ENCODE assay signal across 1 cellular context in the genomic region with DNA sequence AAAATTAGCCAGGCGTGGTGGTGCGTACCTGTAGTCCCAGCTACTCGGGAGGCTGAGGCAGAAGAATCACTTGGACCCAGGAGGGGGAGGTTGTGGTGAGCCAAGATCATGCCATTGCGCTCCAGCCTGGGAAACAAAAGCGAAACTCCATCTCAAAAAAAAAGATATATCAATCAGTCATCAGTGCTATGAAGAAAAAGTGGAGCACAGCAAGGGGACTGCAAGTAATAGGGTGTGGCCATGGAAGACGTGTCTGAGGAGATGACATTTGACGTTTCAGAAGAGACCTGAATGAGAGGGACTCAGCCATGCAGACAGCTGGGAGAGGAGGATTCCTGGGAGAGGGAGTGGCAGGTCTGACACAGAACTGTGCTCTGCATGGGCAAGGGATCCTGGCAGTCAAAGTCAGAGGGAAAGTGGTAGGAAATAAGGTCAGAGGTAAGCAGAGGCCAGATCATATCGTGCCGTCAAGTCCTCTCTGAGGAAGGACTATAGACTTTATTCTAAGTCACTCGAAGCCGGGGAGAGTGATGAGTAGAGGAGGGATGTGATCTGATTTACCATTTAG.
TF ChIP-seq lines count a peak whose summit lies in the region.

No MANE protein-coding gene starts in this region.

TF ChIP-seq in WTC11, 78 proteins besides CTCF, POLR2A, EP300 and RAD21 (continued from another document):
- TF ChIP-seq, protein P1, sequence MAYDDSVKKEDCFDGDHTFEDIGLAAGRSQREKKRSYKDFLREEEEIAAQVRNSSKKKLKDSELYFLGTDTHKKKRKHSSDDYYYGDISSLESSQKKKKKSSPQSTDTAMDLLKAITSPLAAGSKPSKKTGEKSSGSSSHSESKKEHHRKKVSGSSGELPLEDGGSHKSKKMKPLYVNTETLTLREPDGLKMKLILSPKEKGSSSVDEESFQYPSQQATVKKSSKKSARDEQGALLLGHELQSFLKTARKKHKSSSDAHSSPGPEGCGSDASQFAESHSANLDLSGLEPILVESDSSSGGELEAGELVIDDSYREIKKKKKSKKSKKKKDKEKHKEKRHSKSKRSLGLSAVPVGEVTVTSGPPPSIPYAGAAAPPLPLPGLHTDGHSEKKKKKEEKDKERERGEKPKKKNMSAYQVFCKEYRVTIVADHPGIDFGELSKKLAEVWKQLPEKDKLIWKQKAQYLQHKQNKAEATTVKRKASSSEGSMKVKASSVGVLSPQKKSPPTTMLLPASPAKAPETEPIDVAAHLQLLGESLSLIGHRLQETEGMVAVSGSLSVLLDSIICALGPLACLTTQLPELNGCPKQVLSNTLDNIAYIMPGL (CRISPR knock-in tag; IDR thresholded peaks at IDR 0.05): no peak
- TF ChIP-seq ZNF219 (CRISPR knock-in tag; IDR thresholded peaks at IDR 0.05; ENCODE audit: borderline replicate concordance) (no peak), FOXP1 (CRISPR knock-in tag; IDR thresholded peaks at IDR 0.05; ENCODE audit: borderline replicate concordance) (no peak), ESRRA (CRISPR knock-in tag; IDR thresholded peaks at IDR 0.05; ENCODE audit: borderline replicate concordance) (no peak), MXD4 (CRISPR knock-in tag; IDR thresholded peaks at IDR 0.05; ENCODE audit: borderline replicate concordance) (no peak), PRRX2 (CRISPR knock-in tag; IDR thresholded peaks at IDR 0.05) (no peak)
